1 cellular context compared by ENCODE assay signal in genomic region chr1:92483442-92484170, GRCh38.
TF ChIP-seq lines count a peak whose summit lies in the region.

No MANE protein-coding gene starts in this region.

TF ChIP-seq in HepG2, 621 proteins besides CTCF, POLR2A, EP300 and RAD21:
- TF ChIP-seq, protein P1, sequence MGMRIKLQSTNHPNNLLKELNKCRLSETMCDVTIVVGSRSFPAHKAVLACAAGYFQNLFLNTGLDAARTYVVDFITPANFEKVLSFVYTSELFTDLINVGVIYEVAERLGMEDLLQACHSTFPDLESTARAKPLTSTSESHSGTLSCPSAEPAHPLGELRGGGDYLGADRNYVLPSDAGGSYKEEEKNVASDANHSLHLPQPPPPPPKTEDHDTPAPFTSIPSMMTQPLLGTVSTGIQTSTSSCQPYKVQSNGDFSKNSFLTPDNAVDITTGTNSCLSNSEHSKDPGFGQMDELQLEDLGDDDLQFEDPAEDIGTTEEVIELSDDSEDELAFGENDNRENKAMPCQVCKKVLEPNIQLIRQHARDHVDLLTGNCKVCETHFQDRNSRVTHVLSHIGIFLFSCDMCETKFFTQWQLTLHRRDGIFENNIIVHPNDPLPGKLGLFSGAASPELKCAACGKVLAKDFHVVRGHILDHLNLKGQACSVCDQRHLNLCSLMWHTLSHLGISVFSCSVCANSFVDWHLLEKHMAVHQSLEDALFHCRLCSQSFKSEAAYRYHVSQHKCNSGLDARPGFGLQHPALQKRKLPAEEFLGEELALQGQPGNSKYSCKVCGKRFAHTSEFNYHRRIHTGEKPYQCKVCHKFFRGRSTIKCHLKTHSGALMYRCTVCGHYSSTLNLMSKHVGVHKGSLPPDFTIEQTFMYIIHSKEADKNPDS (CRISPR knock-in tag; IDR thresholded peaks at IDR 0.05): no peak
- TF ChIP-seq REPIN1 (CRISPR knock-in tag; IDR thresholded peaks at IDR 0.05; ENCODE audit: borderline replicate concordance, low read depth): no peak
- TF ChIP-seq PCBP1 (IDR thresholded peaks at IDR 0.05; ENCODE audit: borderline replicate concordance, low read depth, low read length): 0 out of 2 replicates have a peak, but pooled peaks have one; percentile 25
- 0 out of 2 replicates have a peak, but pooled peaks have one; percentile 19 for TF ChIP-seq MTA1 (CRISPR knock-in tag; IDR thresholded peaks at IDR 0.05; ENCODE audit: borderline replicate concordance)
- TF ChIP-seq TBX3 (IDR thresholded peaks at IDR 0.05; ENCODE audit: borderline replicate concordance): no peak
- TF ChIP-seq, protein P2, sequence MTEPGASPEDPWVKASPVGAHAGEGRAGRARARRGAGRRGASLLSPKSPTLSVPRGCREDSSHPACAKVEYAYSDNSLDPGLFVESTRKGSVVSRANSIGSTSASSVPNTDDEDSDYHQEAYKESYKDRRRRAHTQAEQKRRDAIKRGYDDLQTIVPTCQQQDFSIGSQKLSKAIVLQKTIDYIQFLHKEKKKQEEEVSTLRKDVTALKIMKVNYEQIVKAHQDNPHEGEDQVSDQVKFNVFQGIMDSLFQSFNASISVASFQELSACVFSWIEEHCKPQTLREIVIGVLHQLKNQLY (CRISPR knock-in tag; IDR thresholded peaks at IDR 0.05): no peak
- no peak for TF ChIP-seq ZNF543 (CRISPR knock-in tag; IDR thresholded peaks at IDR 0.05)
- TF ChIP-seq BRD4 (CRISPR knock-in tag; IDR thresholded peaks at IDR 0.05): no peak
- 0 out of 2 replicates have a peak, but pooled peaks have one; percentile 25 for TF ChIP-seq HNRNPL (IDR thresholded peaks at IDR 0.05; ENCODE audit: low read depth, low read length)
